Comparison of ENCODE assay signal across 8 cellular contexts in genomic region chr10:63819753-63820347, GRCh38.
A peak's percentile ranks its signal among the peaks of the same experiment; 100 is the strongest.
DNase-seq lines count a peak whose midpoint lies in the region; ATAC-seq and TF ChIP-seq lines count a peak whose summit lies in the region.

No MANE protein-coding gene starts in this region.

- no peak for TF ChIP-seq POLR2A in esophagus squamous epithelium (IDR thresholded peaks at IDR 0.05)

- intact Hi-C loops in esophagus squamous epithelium (cut with DNase I), result no loop called here

- H3K4me1 ChIP-seq in SJCRH30 (no peaks in the 10 kb centered on the region), esophagus squamous epithelium (no peaks in the 10 kb centered on the region)

- 0 to 1% methylated on average over 3 of the region's 3 CpGs for WGBS in esophagus squamous epithelium, 2 donors

- no peaks in the 10 kb centered on the region for H3K36me3 Mint-ChIP-seq in nephron progenitor cell (ENCODE audit: low read depth)

- H3K4me3 Mint-ChIP-seq in nephron progenitor cell, result no peak overlapping the region

- H3K4me3 ChIP-seq in SJCRH30 (no peak overlapping the region), esophagus squamous epithelium (no peak overlapping the region)

- DNase-seq in NCI-H1436 (lab: John Stamatoyannopoulos, UW) (peak; percentile 6), NCI-H1436 treated with DMSO at 0.1 percent for 48 hours (lab: John Stamatoyannopoulos, UW) (no peak), HT1080 (ENCODE audit: low read depth) (peak; percentile 34), SJCRH30 (peak; percentile 50 to 71), esophagus squamous epithelium (lab: John Stamatoyannopoulos, UW) (no peak), nephron progenitor cell (peak; percentile 79)
- no peak for DNase-seq in effector CD8-positive, alpha-beta T cell (lab: John Stamatoyannopoulos, UW)

- ATAC-seq in HG02759 (IDR thresholded peaks at IDR 0.05; ENCODE audit: unreplicated experiment), result no peak

- no peaks in the 10 kb centered on the region for H3K9me3 ChIP-seq in SJCRH30 (replicated peaks)
- H3K9me3 ChIP-seq in esophagus squamous epithelium, result peaks cover 0 to 5% (median 0%) of the 10 kb centered on the region in 3 donors

- no peaks in the 10 kb centered on the region for H3K36me3 ChIP-seq in SJCRH30
- H3K36me3 ChIP-seq in esophagus squamous epithelium, result no peaks in the 10 kb centered on the region

- TF ChIP-seq CTCF in esophagus squamous epithelium (IDR thresholded peaks at IDR 0.05), result peak; percentile 26 to 71 (median 45)
- peak; percentile 89 for TF ChIP-seq CTCF in nephron progenitor cell (IDR thresholded peaks at IDR 0.05)

- no peak overlapping the region for H3K27ac Mint-ChIP-seq in nephron progenitor cell

- H3K4me1 Mint-ChIP-seq in nephron progenitor cell, result no peaks in the 10 kb centered on the region

- H3K27ac ChIP-seq in SJCRH30 (no peak overlapping the region), esophagus squamous epithelium (no peak overlapping the region)

- H3K27me3 ChIP-seq in SJCRH30 (no peaks in the 10 kb centered on the region), esophagus squamous epithelium (no peaks in the 10 kb centered on the region)

- H3K27me3 Mint-ChIP-seq in nephron progenitor cell (ENCODE audit: low read depth, poor library complexity), result no peaks in the 10 kb centered on the region

- peaks cover 23% of the 10 kb centered on the region for H3K9me3 Mint-ChIP-seq in nephron progenitor cell

Comparison
In these comparisons a context has a peak if more than half of its experiments do, and no peak if none do; other contexts are left out.
1. DNase-seq: peak in NCI-H1436 (single experiment), HT1080 (single experiment), SJCRH30 (2 of 2) and nephron progenitor cell (single experiment); none in NCI-H1436 treated with DMSO at 0.1 percent for 48 hours (single experiment), esophagus squamous epithelium (single experiment) and effector CD8-positive, alpha-beta T cell (single experiment).